8 cellular contexts compared by ENCODE assay signal in genomic region chr4:139083533-139084424, GRCh38.
DNase-seq lines count a peak whose midpoint lies in the region; ATAC-seq and TF ChIP-seq lines count a peak whose summit lies in the region.

No MANE protein-coding gene starts in this region.

- peaks cover 15% of the 10 kb centered on the region; the same call in 1 of the 2 replicates for H3K4me1 ChIP-seq in GM23338 (ENCODE audit: insufficient read depth)
- peaks cover 23% of the 10 kb centered on the region for H3K4me1 ChIP-seq in suprapubic skin

- in situ Hi-C loops in G401 (cut with HindIII; ENCODE audit: low sequenced_read_pairs), result no loop called here

- H3K27me3 ChIP-seq in GM23338 (ENCODE audit: insufficient read depth) (no peaks in the 10 kb centered on the region), suprapubic skin (no peaks in the 10 kb centered on the region)

- peak; percentile 87 for DNase-seq in G401 (ENCODE audit: low spot score)
- DNase-seq in GM23338 (ENCODE audit: low spot score), result peak; percentile 92
- DNase-seq in LHCN-M2 (ENCODE audit: low read depth), result peak; percentile 91
- DNase-seq in SIG-M5 (lab: John Stamatoyannopoulos, UW), result peak; percentile 66
- peak; percentile 43 to 76 (median 72) for DNase-seq in activated naive CD4-positive, alpha-beta T cell (lab: John Stamatoyannopoulos, UW)
- peak; percentile 80 for DNase-seq in germinal center (ENCODE audit: low spot score)
- peak; percentile 7 to 92 (median 80) for DNase-seq in nucleus accumbens (lab: John Stamatoyannopoulos, UW)
- DNase-seq in suprapubic skin (ENCODE audit: low spot score in 2 of 2), result peak; percentile 93 to 95

- H3K27ac ChIP-seq in GM23338 (ENCODE audit: low read depth), result peak overlapping the region; percentile 97
- H3K27ac ChIP-seq in suprapubic skin, result peak overlapping the region; percentile 93

- no peak for TF ChIP-seq EP300 in suprapubic skin (IDR thresholded peaks at IDR 0.05)

- peak overlapping the region; percentile 100 for H3K4me3 Mint-ChIP-seq in GM23338

- TF ChIP-seq CTCF in GM23338 (conservative IDR thresholded peaks at IDR 0.05; ENCODE audit: low read depth in 2 of 2) (peak; percentile 15 to 24; a peak in 1 of 4 replicates), suprapubic skin (IDR thresholded peaks at IDR 0.05) (peak in 1 of 2 donors; percentile 24)

- no peaks in the 10 kb centered on the region for H3K9me2 ChIP-seq in GM23338 (ENCODE audit: insufficient read depth)

- H3K27ac Mint-ChIP-seq in GM23338, result peak overlapping the region; percentile 99

- peak overlapping the region; percentile 76 for H3K4me2 ChIP-seq in GM23338

- H3K4me1 Mint-ChIP-seq in GM23338, result peaks cover 21% of the 10 kb centered on the region; the same call in 2 of the 3 replicates

- H3K9me3 Mint-ChIP-seq in GM23338, result no peaks in the 10 kb centered on the region; the same call in 1 of the 3 replicates

- TF ChIP-seq POLR2A in suprapubic skin (IDR thresholded peaks at IDR 0.05), result peak in 1 of 2 donors; percentile 44

- peaks cover 9% of the 10 kb centered on the region for H3K27me3 Mint-ChIP-seq in GM23338 (ENCODE audit: insufficient read depth, low read depth, poor library complexity)

- H3F3A ChIP-seq in GM23338 (replicated peaks; ENCODE audit: low read depth), result peaks cover 3% of the 10 kb centered on the region

- no peaks in the 10 kb centered on the region; the same call in 1 of the 3 replicates for H3K36me3 Mint-ChIP-seq in GM23338 (ENCODE audit: low read depth)

- no peak overlapping the region for H2AFZ ChIP-seq in GM23338

- H3K4me3 ChIP-seq in GM23338 (peak overlapping the region; percentile 89), suprapubic skin (peak overlapping the region; percentile 65)

- peaks cover 24% of the 10 kb centered on the region for H4K20me1 ChIP-seq in GM23338 (replicated peaks; ENCODE audit: insufficient read depth)

- under 1% methylated on average over 47 of the region's 76 CpGs for WGBS in suprapubic skin

- peak; percentile 75 for ATAC-seq in GM23338

- H3K79me2 ChIP-seq in GM23338 (replicated peaks; ENCODE audit: insufficient read depth), result peaks cover 44% of the 10 kb centered on the region

- no peaks in the 10 kb centered on the region for H3K36me3 ChIP-seq in GM23338 (ENCODE audit: insufficient read depth)
- H3K36me3 ChIP-seq in suprapubic skin, result no peaks in the 10 kb centered on the region

- no peaks in the 10 kb centered on the region for H3K9me3 ChIP-seq in suprapubic skin

TF ChIP-seq in GM23338, 12 proteins besides CTCF, POLR2A, EP300 and RAD21:
- TF ChIP-seq CREB1 (CRISPR knock-in tag; IDR thresholded peaks at IDR 0.05; ENCODE audit: low read depth) (peak; percentile 63; the same call in 1 of the 2 replicates), STAT1 (IDR thresholded peaks at IDR 0.05; ENCODE audit: unreplicated experiment) (no peak), EZH2phosphoT487 (IDR thresholded peaks at IDR 0.05; ENCODE audit: unreplicated experiment) (no peak), REST (IDR thresholded peaks at IDR 0.05; ENCODE audit: unreplicated experiment) (peak; percentile 30), EZH2 (IDR thresholded peaks at IDR 0.05; ENCODE audit: low read depth, unreplicated experiment) (no peak), POLR2AphosphoS5 (IDR thresholded peaks at IDR 0.05; ENCODE audit: low read depth) (peak; percentile 67)

Comparison
In these comparisons a context has a peak if more than half of its experiments do, and no peak if none do; other contexts are left out.
1. Peak in every context shown above with its lines: DNase-seq, ATAC-seq, H3K4me3 ChIP-seq and H3K27ac ChIP-seq.